In the genomic region with DNA sequence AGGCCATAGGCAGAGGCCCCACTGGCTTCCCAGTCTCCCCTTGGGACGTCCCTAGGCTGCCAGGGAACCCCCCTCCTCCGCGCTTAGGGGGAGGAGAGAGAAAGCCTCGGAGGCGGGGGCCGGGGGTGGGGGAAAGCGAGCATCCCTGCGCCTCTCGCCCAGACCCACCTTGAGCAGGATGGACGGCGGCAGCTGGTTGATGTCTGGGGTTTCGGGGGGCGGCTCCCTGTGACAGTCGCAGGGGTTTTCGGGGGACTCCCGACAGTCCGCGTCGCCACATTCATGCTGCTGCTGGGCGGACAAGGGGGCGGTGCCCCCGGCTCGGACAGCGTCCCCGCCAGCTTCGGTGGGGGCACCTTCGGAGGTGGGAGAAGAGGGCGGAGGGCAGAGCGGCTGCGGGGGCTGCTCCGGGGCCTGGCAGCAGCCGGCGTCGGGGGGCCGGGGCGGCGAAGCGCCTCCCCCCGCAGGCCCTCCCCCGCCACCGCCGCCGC, we compare ENCODE assay signal across 8 cellular contexts. TPM values are rescaled to one million over a fixed set of nuclear protein-coding genes. Genes with fewer than 3 reads are reported as not detected.
DNase-seq lines count a peak whose midpoint lies in the region; ATAC-seq and TF ChIP-seq lines count a peak whose summit lies in the region.

No MANE protein-coding gene starts in this region.

- DNase-seq in NCI-H2196 (lab: John Stamatoyannopoulos, UW; ENCODE audit: unreplicated experiment), result peak; percentile 5
- no peak for DNase-seq in NCI-H2196 treated with DMSO at 0.1 percent for 48 hours (lab: John Stamatoyannopoulos, UW; ENCODE audit: unreplicated experiment)
- peak; percentile 42 for DNase-seq in NCI-H2171 treated with DMSO at 0.1 percent for 48 hours (lab: John Stamatoyannopoulos, UW)
- peak; percentile 42 for DNase-seq in activated T-cell treated with anti-CD3 and anti-CD28 coated beads for 4 hours
- no peak for DNase-seq in esophagus muscularis mucosa (ENCODE audit: extremely low spot score)
- peak; percentile 68 for DNase-seq in natural killer cell

- no peak for TF ChIP-seq POLR2A in esophagus muscularis mucosa (IDR thresholded peaks at IDR 0.05; ENCODE audit: low read depth)

- peak overlapping the region; percentile 93 to 94 for H3K27ac Mint-ChIP-seq in natural killer cell

- intact Hi-C loops in esophagus muscularis mucosa (cut with DNase I) (loop anchor here (2.0 kb wide), 1 partner anchor 120 kb away; no protein-coding TSS in a partner anchor), natural killer cell (cut with micrococcal nuclease) (loop anchor here (5.0 to 10.0 kb wide), 4 partner anchors 367 to 1307 kb away; a partner anchor contains a TSS)

- H3K36me3 Mint-ChIP-seq in natural killer cell, result peaks cover 15% of the 10 kb centered on the region

- peak overlapping the region; percentile 61 to 66 for H3K9ac ChIP-seq in stomach smooth muscle (ENCODE audit: low read length in 2 of 2)

- H3K27me3 ChIP-seq in esophagus muscularis mucosa (no peaks in the 10 kb centered on the region), stomach smooth muscle (ENCODE audit: control insufficient read depth in 1 of 2, insufficient read depth in 2 of 2, low read length in 2 of 2) (no peaks in the 10 kb centered on the region)

- peak overlapping the region; percentile 88 for H3K4me3 Mint-ChIP-seq in natural killer cell

- H3K4me3 ChIP-seq in esophagus muscularis mucosa, result peak overlapping the region; percentile 71 to 95 (median 79)
- peak overlapping the region; percentile 74 to 89 for H3K4me3 ChIP-seq in stomach smooth muscle (ENCODE audit: low read length in 2 of 2)

- peaks cover 0 to 10% (median 3%) of the 10 kb centered on the region in 4 donors for H3K9me3 ChIP-seq in esophagus muscularis mucosa
- H3K9me3 ChIP-seq in stomach smooth muscle (ENCODE audit: control insufficient read depth in 2 of 2, low read length in 2 of 2), result peaks cover 0 to 9% of the 10 kb centered on the region in 2 donors

- 0% methylated on average over 10 of the region's 43 CpGs for WGBS in esophagus muscularis mucosa

- H3K9me3 Mint-ChIP-seq in natural killer cell, result peaks cover 2 to 5% of the 10 kb centered on the region in 2 donors

- H3K36me3 ChIP-seq in esophagus muscularis mucosa, result no peaks in the 10 kb centered on the region
- no peaks in the 10 kb centered on the region for H3K36me3 ChIP-seq in stomach smooth muscle (ENCODE audit: control insufficient read depth in 2 of 2, insufficient read depth in 2 of 2, low read length in 2 of 2)

- H3K27me3 Mint-ChIP-seq in natural killer cell (ENCODE audit: low read depth in 2 of 2), result no peaks in the 10 kb centered on the region

- ATAC-seq in HG02588 (IDR thresholded peaks at IDR 0.05; ENCODE audit: unreplicated experiment) (peak; percentile 30), natural killer cell (peak; percentile 22 to 42 (median 37))

- H3K4me1 ChIP-seq in esophagus muscularis mucosa (peaks cover 18 to 31% (median 29%) of the 10 kb centered on the region in 4 donors), stomach smooth muscle (ENCODE audit: control insufficient read depth, insufficient read depth, low read length) (peaks cover 2% of the 10 kb centered on the region)

- no peak for TF ChIP-seq EP300 in esophagus muscularis mucosa (IDR thresholded peaks at IDR 0.05)

- peak overlapping the region; percentile 94 to 99 (median 96) for H3K27ac ChIP-seq in esophagus muscularis mucosa (replicated peaks in 1 of 4)
- no peak overlapping the region for H3K27ac ChIP-seq in stomach smooth muscle (ENCODE audit: low read length)

- TF ChIP-seq CTCF in esophagus muscularis mucosa (IDR thresholded peaks at IDR 0.05), result no peak
- TF ChIP-seq CTCF in natural killer cell (IDR thresholded peaks at IDR 0.05), result no peak

- peaks cover 40 to 43% of the 10 kb centered on the region in 2 donors for H3K4me1 Mint-ChIP-seq in natural killer cell

RNA-seq across cellular contexts. Expression of a gene that starts 1.3 kb away (rescaled TPM):
- total RNA-seq in esophagus muscularis mucosa, result 10 to 100 TPM; 14.4 to 22.0 (median 16.6) TPM
- total RNA-seq in natural killer cell, result 10 to 100 TPM; 34.2 to 46.8 (median 34.9) TPM

Comparison
In these comparisons a context has a peak if more than half of its experiments do, and no peak if none do; other contexts are left out.
1. DNase-seq: peak in NCI-H2196 (single experiment), NCI-H2171 treated with DMSO at 0.1 percent for 48 hours (single experiment), activated T-cell treated with anti-CD3 and anti-CD28 coated beads for 4 hours (single experiment) and natural killer cell (single experiment); none in NCI-H2196 treated with DMSO at 0.1 percent for 48 hours (single experiment) and esophagus muscularis mucosa (single experiment).